In genomic region chr3:169509359-169509758, GRCh38 we compare ENCODE assay signal across 9 cellular contexts.
DNase-seq lines count a peak whose midpoint lies in the region; ATAC-seq and TF ChIP-seq lines count a peak whose summit lies in the region.
"Had no signal": no experiment of that assay in that cellular context is flagged by ENCODE, and none has a peak within 500 bp of the region (broad histone marks: within the 10 kb centered on the region; RNA-seq: fewer than 3 reads in every experiment).

No MANE protein-coding gene starts in this region.

- H3K27ac ChIP-seq in WERI-Rb-1 (no peak overlapping the region), uterus (no peak overlapping the region)
- H3K27ac ChIP-seq: transverse colon had no signal

- POLR2A ChIA-PET in naive thymus-derived CD8-positive, alpha-beta T cell (lab: Charles Lee): no interaction called here

- no peaks in the 10 kb centered on the region for H3K36me3 Mint-ChIP-seq in naive thymus-derived CD8-positive, alpha-beta T cell

- H3K4me1 ChIP-seq in uterus: no peaks in the 10 kb centered on the region
- H3K4me1 ChIP-seq: transverse colon had no signal

- ATAC-seq in GM18499 (IDR thresholded peaks at IDR 0.05; ENCODE audit: insufficient read depth, unreplicated experiment) (peak; percentile 91), GM19463 (IDR thresholded peaks at IDR 0.05; ENCODE audit: unreplicated experiment) (peak; percentile 84), HG02981 (IDR thresholded peaks at IDR 0.05; ENCODE audit: unreplicated experiment) (peak; percentile 92)
- no peak for ATAC-seq in naive thymus-derived CD8-positive, alpha-beta T cell

- H3K27ac Mint-ChIP-seq in naive thymus-derived CD8-positive, alpha-beta T cell: no peak overlapping the region

- H3K4me3 ChIP-seq in WERI-Rb-1 (ENCODE audit: low read depth, low read length) (peak overlapping the region; percentile 1; the same call in 1 of the 2 replicates), uterus (no peak overlapping the region)
- H3K4me3 ChIP-seq: transverse colon had no signal

- no peak for DNase-seq in WERI-Rb-1
- DNase-seq in uterus: no peak
- no peak for DNase-seq in NCI-H2107 (lab: John Stamatoyannopoulos, UW)
- DNase-seq in NCI-H128 (lab: John Stamatoyannopoulos, UW; ENCODE audit: unreplicated experiment): no peak
- DNase-seq in naive thymus-derived CD8-positive, alpha-beta T cell: no peak
- DNase-seq: transverse colon had no signal

- peaks cover 0 to 15% (median 11%) of the 10 kb centered on the region in 4 donors for H3K4me1 Mint-ChIP-seq in naive thymus-derived CD8-positive, alpha-beta T cell

- H3K9me3 Mint-ChIP-seq in naive thymus-derived CD8-positive, alpha-beta T cell: peaks cover 0 to 2% (median 0%) of the 10 kb centered on the region in 9 donors

- H3K9me3 ChIP-seq in WERI-Rb-1 (ENCODE audit: severe bottlenecking) (no peaks in the 10 kb centered on the region), uterus (no peaks in the 10 kb centered on the region)
- H3K9me3 ChIP-seq: transverse colon had no signal

- H3K27me3 ChIP-seq in WERI-Rb-1 (ENCODE audit: insufficient read depth, low read depth, severe bottlenecking): no peaks in the 10 kb centered on the region
- no peaks in the 10 kb centered on the region for H3K27me3 ChIP-seq in uterus
- H3K27me3 ChIP-seq: transverse colon had no signal

- no peaks in the 10 kb centered on the region for H3K36me3 ChIP-seq in WERI-Rb-1
- no peaks in the 10 kb centered on the region for H3K36me3 ChIP-seq in uterus
- H3K36me3 ChIP-seq: transverse colon had no signal

- no peak for TF ChIP-seq POLR2A in uterus (IDR thresholded peaks at IDR 0.05)

- no peak overlapping the region for H3K4me3 Mint-ChIP-seq in naive thymus-derived CD8-positive, alpha-beta T cell

- H3K27me3 Mint-ChIP-seq in naive thymus-derived CD8-positive, alpha-beta T cell: peaks cover 0 to 1% (median 0%) of the 10 kb centered on the region in 5 donors

- intact Hi-C loops in uterus (cut with DNase I; ENCODE audit: low total_unique reads): no loop called here

- TF ChIP-seq CTCF in WERI-Rb-1 (IDR thresholded peaks at IDR 0.05; ENCODE audit: low read depth, low read length): no peak
- no peak for TF ChIP-seq CTCF in uterus (IDR thresholded peaks at IDR 0.05)

Comparison
In these comparisons a context has a peak if more than half of its experiments do, and no peak if none do; other contexts are left out.
1. ATAC-seq: peak in GM18499 (single experiment), GM19463 (single experiment) and HG02981 (single experiment); none in naive thymus-derived CD8-positive, alpha-beta T cell (0 of 2).